In the genomic region with DNA sequence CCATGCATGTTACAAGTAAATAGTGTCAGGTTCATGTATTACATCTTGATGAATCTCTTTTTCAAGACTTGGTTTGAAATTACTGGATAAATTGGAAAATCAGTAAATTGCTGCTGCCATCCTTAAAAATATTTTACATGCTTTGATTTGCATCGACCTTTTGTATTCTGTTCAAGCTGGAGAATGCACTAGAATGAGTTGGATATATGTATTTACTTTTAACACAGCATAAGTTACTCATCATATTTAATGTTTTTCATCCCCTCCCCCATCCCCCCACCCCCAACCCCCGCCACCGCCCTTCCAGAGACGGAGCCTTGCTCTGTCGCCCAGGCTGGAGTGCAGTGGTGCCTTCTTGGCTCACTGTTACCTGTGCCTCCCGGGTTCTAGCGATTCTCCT, we compare ENCODE assay signal across 32 cellular contexts.
"Had no signal": no experiment of that assay in that cellular context is flagged by ENCODE, and none has a peak within 500 bp of the region (broad histone marks: within the 10 kb centered on the region; RNA-seq: fewer than 3 reads in every experiment).

No MANE protein-coding gene starts in this region.

- H3K4me3 ChIP-seq: adrenal gland, body of pancreas, colonic mucosa, esophagus squamous epithelium, gastroesophageal sphincter, heart right ventricle, hepatocyte had no signal

- ATAC-seq: activated CD4-positive, CD25-positive, alpha-beta regulatory T cell treated with anti-CD3 and anti-CD28 coated beads, Interleukin-2, amount 50 U/mL, for 24 hours; activated CD8-positive, alpha-beta T cell treated with anti-CD3 and anti-CD28 coated beads for 36 hours; activated naive CD8-positive, alpha-beta T cell treated with anti-CD3 and anti-CD28 coated beads, Interleukin-2, amount 50 U/mL, for 24 hours; body of pancreas; gastroesophageal sphincter; heart right ventricle had no signal

- H3K4me1 ChIP-seq: colonic mucosa had no signal

- H3K4me3 Mint-ChIP-seq: activated B cell treated with CpG ODN at 0.5 μM for 24 hours; activated CD8-positive, alpha-beta T cell treated with anti-CD3 and anti-CD28 coated beads for 36 hours; activated naive CD4-positive, alpha-beta T cell treated with anti-CD3 and anti-CD28 coated beads for 36 hours; activated naive CD4-positive, alpha-beta T cell treated with anti-CD3 and anti-CD28 coated beads, Interleukin-2, amount 50 U/mL, for 24 hours; activated naive CD8-positive, alpha-beta T cell treated with anti-CD3 and anti-CD28 coated beads for 36 hours; activated naive CD8-positive, alpha-beta T cell treated with anti-CD3 and anti-CD28 coated beads, Interleukin-2, amount 50 U/mL, for 24 hours; activated T-helper 1 cell treated with anti-CD3 and anti-CD28 coated beads, Interleukin-12 subunit alpha, Interleukin-12 subunit beta, Interleukin-2, Interleukin-4 antibody, amounts not matched to agents 30 ng/mL and 10 ng/mL and 1 ng/mL, durations not matched to agents 14 hours and 24 hours and 36 hours had no signal

- H3K27me3 Mint-ChIP-seq: activated B cell treated with CpG ODN at 0.5 μM for 24 hours; activated CD8-positive, alpha-beta T cell treated with anti-CD3 and anti-CD28 coated beads for 36 hours; activated naive CD4-positive, alpha-beta T cell treated with anti-CD3 and anti-CD28 coated beads, Interleukin-2, amount 50 U/mL, for 24 hours; activated naive CD8-positive, alpha-beta T cell treated with anti-CD3 and anti-CD28 coated beads for 36 hours; activated naive CD8-positive, alpha-beta T cell treated with anti-CD3 and anti-CD28 coated beads, Interleukin-2, amount 50 U/mL, for 24 hours had no signal

- H3K27ac ChIP-seq: adrenal gland, body of pancreas, colonic mucosa, epithelial cell of prostate, esophagus squamous epithelium, gastroesophageal sphincter, heart right ventricle, hepatocyte had no signal

- H3K9me3 Mint-ChIP-seq: activated B cell treated with CpG ODN at 0.5 μM for 24 hours; activated CD8-positive, alpha-beta T cell treated with anti-CD3 and anti-CD28 coated beads for 36 hours; activated naive CD4-positive, alpha-beta T cell treated with anti-CD3 and anti-CD28 coated beads for 36 hours; activated naive CD4-positive, alpha-beta T cell treated with anti-CD3 and anti-CD28 coated beads, Interleukin-2, amount 50 U/mL, for 24 hours; activated naive CD8-positive, alpha-beta T cell treated with anti-CD3 and anti-CD28 coated beads for 36 hours; activated naive CD8-positive, alpha-beta T cell treated with anti-CD3 and anti-CD28 coated beads, Interleukin-2, amount 50 U/mL, for 24 hours; activated T-helper 1 cell treated with anti-CD3 and anti-CD28 coated beads, Interleukin-12 subunit alpha, Interleukin-12 subunit beta, Interleukin-2, Interleukin-4 antibody, amounts not matched to agents 30 ng/mL and 10 ng/mL and 1 ng/mL, durations not matched to agents 14 hours and 24 hours and 36 hours; activated T-helper 2 cell treated with anti-CD3 and anti-CD28 coated beads, Interferon-gamma antibody, Interleukin-2, Interleukin-4, amounts not matched to agents 10 μg/mL and 5 μg/mL and 100 μg/mL, durations not matched to agents 14 hours and 24 hours and 36 hours had no signal

- FAIRE-seq: endometrium, endothelial cell of umbilical vein had no signal

- H3K27ac Mint-ChIP-seq: activated B cell treated with CpG ODN at 0.5 μM for 24 hours; activated CD8-positive, alpha-beta T cell treated with anti-CD3 and anti-CD28 coated beads for 36 hours; activated naive CD4-positive, alpha-beta T cell treated with anti-CD3 and anti-CD28 coated beads for 36 hours; activated naive CD4-positive, alpha-beta T cell treated with anti-CD3 and anti-CD28 coated beads, Interleukin-2, amount 50 U/mL, for 24 hours; activated naive CD8-positive, alpha-beta T cell treated with anti-CD3 and anti-CD28 coated beads for 36 hours; activated naive CD8-positive, alpha-beta T cell treated with anti-CD3 and anti-CD28 coated beads, Interleukin-2, amount 50 U/mL, for 24 hours; activated T-helper 1 cell treated with anti-CD3 and anti-CD28 coated beads, Interleukin-12 subunit alpha, Interleukin-12 subunit beta, Interleukin-2, Interleukin-4 antibody, amounts not matched to agents 30 ng/mL and 10 ng/mL and 1 ng/mL, durations not matched to agents 14 hours and 24 hours and 36 hours; activated T-helper 2 cell treated with anti-CD3 and anti-CD28 coated beads, Interferon-gamma antibody, Interleukin-2, Interleukin-4, amounts not matched to agents 10 μg/mL and 5 μg/mL and 100 μg/mL, durations not matched to agents 14 hours and 24 hours and 36 hours had no signal

- H3K27me3 ChIP-seq: adrenal gland, body of pancreas, colonic mucosa, esophagus squamous epithelium, gastroesophageal sphincter, heart right ventricle, hepatocyte had no signal

- H2AFZ ChIP-seq: hepatocyte had no signal

- H3K36me3 ChIP-seq: adrenal gland, colonic mucosa, esophagus squamous epithelium, gastroesophageal sphincter had no signal

- H3K4me2 ChIP-seq: hepatocyte had no signal

- DNase-seq: activated B cell treated with CpG ODN at 0.5 μM for 24 hours; activated CD4-positive, alpha-beta T cell treated with anti-CD3 and anti-CD28 coated beads for 48 hours; activated CD4-positive, alpha-beta T cell treated with anti-CD3 and anti-CD28 coated beads, Interleukin-2, amount 50 U/mL, for 1 hour; activated CD4-positive, alpha-beta T cell treated with anti-CD3 and anti-CD28 coated beads, Interleukin-2, amount 50 U/mL, for 48 hours; activated CD8-positive, alpha-beta memory T cell treated with anti-CD3 and anti-CD28 coated beads for 24 hours; activated CD8-positive, alpha-beta T cell treated with anti-CD3 and anti-CD28 coated beads for 36 hours; activated effector memory CD4-positive, alpha-beta T cell treated with anti-CD3 and anti-CD28 coated beads, Interleukin-2, amount 50 U/mL, for 16 hours; activated naive CD4-positive, alpha-beta T cell treated with anti-CD3 and anti-CD28 coated beads for 36 hours; activated naive CD8-positive, alpha-beta T cell treated with anti-CD3 and anti-CD28 coated beads for 36 hours; activated naive CD8-positive, alpha-beta T cell treated with anti-CD3 and anti-CD28 coated beads, Interleukin-2, amount 50 U/mL, for 24 hours; activated T-cell treated with anti-CD3 and anti-CD28 coated beads, Interleukin-2, amount 50 U/mL, for 1 hour; activated T-cell treated with anti-CD3 and anti-CD28 coated beads, Interleukin-2, amount 50 U/mL, for 48 hours; adrenal gland; amygdala; aorta; body of pancreas; caudate nucleus; colonic mucosa; effector CD8-positive, alpha-beta T cell; esophagus squamous epithelium; foreskin melanocyte; heart right ventricle; T-helper 2 cell had no signal

- H3K9me3 ChIP-seq: adrenal gland, body of pancreas, colonic mucosa, esophagus squamous epithelium, gastroesophageal sphincter, heart right ventricle had no signal
